34 cellular contexts compared by ENCODE assay signal in genomic region chr7:154473360-154473759, GRCh38.
DNase-seq lines count a peak whose midpoint lies in the region; ATAC-seq, FAIRE-seq and TF ChIP-seq lines count a peak whose summit lies in the region.
"Had no signal": no experiment of that assay in that cellular context is flagged by ENCODE, and none has a peak within 500 bp of the region (broad histone marks: within the 10 kb centered on the region; RNA-seq: fewer than 3 reads in every experiment).

No MANE protein-coding gene starts in this region.

- DNase-seq in HepG2 (ENCODE audit: low spot score) (no peak), right lobe of liver (no peak), trophoblast cell (no peak), frontal cortex (ENCODE audit: low spot score in 2 of 2) (no peak), NCI-H69 (lab: John Stamatoyannopoulos, UW) (no peak)
- no peak for DNase-seq in activated T-cell treated with anti-CD3 and anti-CD28 coated beads, Interleukin-2, amount 50 U/mL, for 1 hour
- DNase-seq: 8988T; ACHN; AML-193; BE2C; C1 segment of cervical spinal cord; Caco-2; Calu3; CD4-positive, alpha-beta memory T cell; CD4-positive, alpha-beta T cell; CD4-positive, CD25-positive, alpha-beta regulatory T cell; CD8-positive, alpha-beta memory T cell; CD8-positive, alpha-beta T cell; COR-L47; DMS 273 treated with DMSO at 0.1 percent for 48 hours; DMS153; DMS53; DMS79; DMS79 treated with DMSO at 0.1 percent for 48 hours; DND-41; EL had no signal

- no peaks in the 10 kb centered on the region for H3K36me3 ChIP-seq in HepG2 (replicated peaks in 1 of 2; ENCODE audit: control insufficient read depth in 1 of 2, insufficient read depth in 2 of 2, low read length in 2 of 2)
- H3K36me3 ChIP-seq in right lobe of liver: no peaks in the 10 kb centered on the region
- no peaks in the 10 kb centered on the region for H3K36me3 ChIP-seq in neural cell (ENCODE audit: insufficient read depth, low read length)
- no peaks in the 10 kb centered on the region for H3K36me3 ChIP-seq in trophoblast cell (ENCODE audit: control insufficient read depth in 1 of 2, insufficient read depth in 2 of 2, low read length in 2 of 2)
- H3K36me3 ChIP-seq: BLaER1; BLaER1 treated with 17β-estradiol and CSF1 and Interleukin-3, amounts not matched to agents 10 nM and 100 nM had no signal

- no peak for FAIRE-seq in HepG2 (lab: Jason Lieb, UNC)
- peak; percentile 74 for FAIRE-seq in endometrium (lab: Jason Lieb, UNC)
- FAIRE-seq in frontal cortex (lab: Jason Lieb, UNC): no peak
- FAIRE-seq: A549, D721Med had no signal

- no peak overlapping the region for H4K12ac ChIP-seq in trophoblast cell (ENCODE audit: low read depth, low read length)

- in situ Hi-C loops in HepG2 (cut with HindIII; ENCODE audit: extremely low pct_ligation_motif_present, low pct_unique_long_range_greater_than_20kb): no loop called here

- CTCF ChIA-PET in HepG2 (lab: Yijun Ruan, JAX; ENCODE audit: low intra/inter-chr PET ratio, low total read pairs): no interaction called here

- H3K79me2 ChIP-seq in HepG2 (ENCODE audit: insufficient read depth, low read length): no peaks in the 10 kb centered on the region
- no peaks in the 10 kb centered on the region for H3K79me2 ChIP-seq in neural cell (replicated peaks; ENCODE audit: insufficient read depth, low read length)
- no peaks in the 10 kb centered on the region for H3K79me2 ChIP-seq in trophoblast cell (ENCODE audit: control insufficient read depth, insufficient read depth, low read length, poor library complexity)

- H3K4me3 ChIP-seq in HepG2 (replicated peaks in 1 of 3; ENCODE audit: insufficient read depth in 1 of 3, low read depth in 2 of 3, low read length in 3 of 3) (no peak overlapping the region), right lobe of liver (no peak overlapping the region), neural cell (ENCODE audit: low read length) (no peak overlapping the region), trophoblast cell (ENCODE audit: low read depth, low read length) (no peak overlapping the region)
- H3K4me3 ChIP-seq: A549; BLaER1; BLaER1 treated with 17β-estradiol and CSF1 and Interleukin-3, amounts not matched to agents 10 nM and 100 nM had no signal

- no peak overlapping the region for H3K14ac ChIP-seq in trophoblast cell (ENCODE audit: low read length)

- TF ChIP-seq CTCF in HepG2 (CRISPR knock-in tag; IDR thresholded peaks at IDR 0.05) (no peak), right lobe of liver (IDR thresholded peaks at IDR 0.05) (no peak), neural cell (IDR thresholded peaks at IDR 0.05; ENCODE audit: poor library complexity, severe bottlenecking) (no peak)

- no peaks in the 10 kb centered on the region for H3F3A ChIP-seq in neural cell (ENCODE audit: insufficient read depth, low read length, poor library complexity, severe bottlenecking)

- no peak overlapping the region for H2BK5ac ChIP-seq in trophoblast cell (ENCODE audit: low read depth, low read length, poor library complexity)

- TF ChIP-seq POLR2A in HepG2 (IDR thresholded peaks at IDR 0.05; ENCODE audit: insufficient read depth in 1 of 2, low read depth in 2 of 2, low read length in 2 of 2) (no peak), right lobe of liver (IDR thresholded peaks at IDR 0.05) (no peak)

- intact Hi-C loops in HepG2 (cut with micrococcal nuclease; ENCODE audit: unreplicated experiment) (no loop called here), right lobe of liver (cut with DNase I) (no loop called here)

- 3% methylated on average over 3 of the region's 3 CpGs for whole genome bisulfite sequencing in HepG2 (ENCODE audit: low lambda C conversion rate)
- WGBS in right lobe of liver (ENCODE audit: insufficient coverage, low coverage, low lambda C conversion rate, missing lambda C conversion rate): 60% methylated on average over 3 of the region's 3 CpGs
- no CpG with 5 or more reads among the region's 3 CpGs for WGBS in trophoblast cell (ENCODE audit: extremely low coverage, insufficient coverage, insufficient read length)

- H2BK120ac ChIP-seq in trophoblast cell (ENCODE audit: insufficient read depth, low read length, poor library complexity): no peak overlapping the region

- no peak overlapping the region for H3K23ac ChIP-seq in trophoblast cell (ENCODE audit: low read length)

- H3K27ac ChIP-seq in HepG2 (ENCODE audit: extremely low read length, insufficient read depth, low read length) (no peak overlapping the region), right lobe of liver (no peak overlapping the region), neural cell (ENCODE audit: low read length) (peak overlapping the region; percentile 8), trophoblast cell (ENCODE audit: low read depth, low read length) (peak overlapping the region; percentile 60)
- H3K27ac ChIP-seq: 22Rv1; A549; BLaER1; BLaER1 treated with 17β-estradiol and CSF1 and Interleukin-3, amounts not matched to agents 10 nM and 100 nM; C4-2B had no signal

- POLR2A ChIA-PET in HepG2 (lab: Yijun Ruan, JAX): no interaction called here

- H4K20me1 ChIP-seq in HepG2 (ENCODE audit: insufficient read depth, low read length) (no peaks in the 10 kb centered on the region), neural cell (ENCODE audit: insufficient read depth) (no peaks in the 10 kb centered on the region)
- H4K20me1 ChIP-seq: BLaER1; BLaER1 treated with 17β-estradiol and CSF1 and Interleukin-3, amounts not matched to agents 10 nM and 100 nM had no signal

- no peaks in the 10 kb centered on the region for H3K9me3 ChIP-seq in HepG2 (ENCODE audit: low read length)
- H3K9me3 ChIP-seq in right lobe of liver: no peaks in the 10 kb centered on the region
- no peaks in the 10 kb centered on the region for H3K9me3 ChIP-seq in neural cell (ENCODE audit: low read length)
- no peaks in the 10 kb centered on the region for H3K9me3 ChIP-seq in trophoblast cell (ENCODE audit: insufficient read depth, low read depth, low read length)
- H3K9me3 ChIP-seq: A549; BE2C; BLaER1; BLaER1 treated with 17β-estradiol and CSF1 and Interleukin-3, amounts not matched to agents 10 nM and 100 nM; Caco-2 had no signal

- TF ChIP-seq RAD21 in HepG2 (CRISPR knock-in tag; IDR thresholded peaks at IDR 0.05): no peak
- no peak for TF ChIP-seq RAD21 in neural cell (conservative IDR thresholded peaks at IDR 0.05)

- H3K4ac ChIP-seq in trophoblast cell (ENCODE audit: low read depth, low read length): no peak overlapping the region

- no peaks in the 10 kb centered on the region for H3K79me1 ChIP-seq in trophoblast cell (ENCODE audit: low read length)

- no peak overlapping the region for H2AFZ ChIP-seq in HepG2 (ENCODE audit: low read length)
- H2AFZ ChIP-seq in neural cell (ENCODE audit: low read depth, low read length): no peak overlapping the region
- H2AFZ ChIP-seq in trophoblast cell (ENCODE audit: insufficient read depth, low read length, poor library complexity): no peak overlapping the region

- H3K9ac ChIP-seq in HepG2 (ENCODE audit: insufficient read depth, low read depth, low read length) (no peak overlapping the region), neural cell (ENCODE audit: low read length) (no peak overlapping the region), trophoblast cell (ENCODE audit: low read length) (no peak overlapping the region)
- H3K9ac ChIP-seq: BLaER1; BLaER1 treated with 17β-estradiol and CSF1 and Interleukin-3, amounts not matched to agents 10 nM and 100 nM had no signal

- no TSS peak for BruUV-seq in HepG2 (replicated peaks; lab: Mats Ljungman, UMichigan)

- H3K4me2 ChIP-seq in HepG2 (ENCODE audit: low read depth, low read length) (no peak overlapping the region), neural cell (ENCODE audit: low read length) (no peak overlapping the region), trophoblast cell (ENCODE audit: low read length) (no peak overlapping the region)
- H3K4me2 ChIP-seq: A549; BLaER1; BLaER1 treated with 17β-estradiol and CSF1 and Interleukin-3, amounts not matched to agents 10 nM and 100 nM had no signal

- no peak for TF ChIP-seq EP300 in HepG2 (IDR thresholded peaks at IDR 0.05; ENCODE audit: low read depth in 2 of 2, low read length in 2 of 2)
- no peak for TF ChIP-seq EP300 in HepG2 (CRISPR knock-in tag; IDR thresholded peaks at IDR 0.05; ENCODE audit: borderline replicate concordance)
- no peak for TF ChIP-seq EP300 in neural cell (conservative IDR thresholded peaks at IDR 0.05; ENCODE audit: poor library complexity, severe bottlenecking)

- H3K9me2 ChIP-seq in neural cell (ENCODE audit: insufficient read depth, low read length): no peaks in the 10 kb centered on the region

- no peak overlapping the region for H3K18ac ChIP-seq in trophoblast cell (ENCODE audit: low read length)

- ATAC-seq in HepG2: no peak
- ATAC-seq in right lobe of liver: no peak
- ATAC-seq: A549; CD8-positive, alpha-beta T cell had no signal

- H3K4me1 ChIP-seq in HepG2 (ENCODE audit: insufficient read depth, low read length) (no peaks in the 10 kb centered on the region), right lobe of liver (no peaks in the 10 kb centered on the region), trophoblast cell (ENCODE audit: control insufficient read depth in 1 of 2, insufficient read depth in 2 of 2, low read length in 2 of 2) (no peaks in the 10 kb centered on the region)
- H3K4me1 ChIP-seq: A549; BE2C; BLaER1; BLaER1 treated with 17β-estradiol and CSF1 and Interleukin-3, amounts not matched to agents 10 nM and 100 nM; Caco-2 had no signal

- peaks cover 0 to 3% of the 10 kb centered on the region in 2 experiments; a peak in 1 of 5 replicates for H3K27me3 ChIP-seq in HepG2 (ENCODE audit: control insufficient read depth in 1 of 2, insufficient read depth in 2 of 2, low read length in 2 of 2)
- no peaks in the 10 kb centered on the region for H3K27me3 ChIP-seq in right lobe of liver
- H3K27me3 ChIP-seq in neural cell (ENCODE audit: insufficient read depth, low read depth, low read length): no peaks in the 10 kb centered on the region
- no peaks in the 10 kb centered on the region for H3K27me3 ChIP-seq in trophoblast cell (ENCODE audit: insufficient read depth, low read length)
- H3K27me3 ChIP-seq: BE2C; BLaER1; BLaER1 treated with 17β-estradiol and CSF1 and Interleukin-3, amounts not matched to agents 10 nM and 100 nM had no signal

- no peak overlapping the region for H4K8ac ChIP-seq in trophoblast cell (ENCODE audit: low read depth, low read length)

- no peak overlapping the region for H2AK5ac ChIP-seq in trophoblast cell (ENCODE audit: low read length)

- no peak overlapping the region for H2BK12ac ChIP-seq in trophoblast cell (ENCODE audit: low read length)

- no peak overlapping the region for H4K91ac ChIP-seq in trophoblast cell (ENCODE audit: low read depth, low read length)

TF ChIP-seq in HepG2, 621 proteins besides CTCF, POLR2A, EP300 and RAD21:
- TF ChIP-seq ZNF556 (CRISPR knock-in tag; IDR thresholded peaks at IDR 0.05; ENCODE audit: borderline replicate concordance) (no peak), ATF7 (IDR thresholded peaks at IDR 0.05) (peak; percentile 57), ATF7 (CRISPR knock-in tag; IDR thresholded peaks at IDR 0.05) (no peak), CREB1 (IDR thresholded peaks at IDR 0.05) (peak; percentile 69), CREB1 (CRISPR knock-in tag; IDR thresholded peaks at IDR 0.05) (no peak)

TF ChIP-seq in neural cell, 6 proteins besides CTCF, POLR2A, EP300 and RAD21 (continues in another document):
- no peak for TF ChIP-seq MXI1 (conservative IDR thresholded peaks at IDR 0.05; ENCODE audit: poor library complexity, severe bottlenecking)

Comparison
In these comparisons a context has a peak if more than half of its experiments do, and no peak if none do; other contexts are left out.
1. H3K27ac ChIP-seq: peak in neural cell (single experiment) and trophoblast cell (single experiment); none in HepG2 (single experiment) and right lobe of liver (0 of 3).